18 cellular contexts compared by ENCODE assay signal in genomic region chr3:25581335-25581734, GRCh38.
DNase-seq lines count a peak whose midpoint lies in the region; ATAC-seq and TF ChIP-seq lines count a peak whose summit lies in the region.
"Had no signal": no experiment of that assay in that cellular context is flagged by ENCODE, and none has a peak within 500 bp of the region (broad histone marks: within the 10 kb centered on the region; RNA-seq: fewer than 3 reads in every experiment).

No MANE protein-coding gene starts in this region.

- peak overlapping the region; percentile 80 for H2BK20ac ChIP-seq in IMR-90 (ENCODE audit: low read depth, low read length)

- in situ Hi-C loops in IMR-90 (cut with MboI; ENCODE audit: low sequenced_read_pairs) = loop anchor here (10.0 to 25.0 kb wide), 2 partner anchors 617 to 1319 kb away; no protein-coding TSS in a partner anchor

- no peak for TF ChIP-seq POLR2A in IMR-90 (IDR thresholded peaks at IDR 0.05; ENCODE audit: low read depth, low read length)
- no peak for TF ChIP-seq POLR2A in esophagus muscularis mucosa (IDR thresholded peaks at IDR 0.05; ENCODE audit: low read depth)

- H2AK5ac ChIP-seq in IMR-90 (ENCODE audit: low read depth, low read length) = peak overlapping the region; percentile 65; the same call in 1 of the 2 replicates

- no peak for ATAC-seq in IMR-90 (ENCODE audit: low read depth)
- ATAC-seq in T-helper 17 cell = no peak
- ATAC-seq in natural killer cell treated with Interleukin-12 subunit alpha and Interleukin-12 subunit beta and Interleukin-15 and Interleukin-18, amount 100 ng/mL, for 72 hours = no peak
- ATAC-seq: Right ventricle myocardium inferior had no signal

- no peak overlapping the region for H3K4me3 ChIP-seq in IMR-90 (ENCODE audit: insufficient read depth, low read depth, low read length)
- H3K4me3 ChIP-seq in esophagus muscularis mucosa = no peak overlapping the region
- H3K4me3 ChIP-seq: MG63, SK-N-MC had no signal

- DNase-seq in IMR-90 = no peak
- DNase-seq in T-helper 17 cell = no peak
- DNase-seq in esophagus muscularis mucosa (ENCODE audit: extremely low spot score) = peak; percentile 55
- DNase-seq in neural crest cell (ENCODE audit: low read depth, low spot score) = no peak
- DNase-seq in NCI-H146 (lab: John Stamatoyannopoulos, UW) = no peak
- DNase-seq in natural killer cell treated with Interleukin-12 subunit alpha and Interleukin-12 subunit beta and Interleukin-15 and Interleukin-18, amount 100 ng/mL, for 72 hours (ENCODE audit: low spot score) = no peak
- no peak for DNase-seq in NOMO-1 (lab: John Stamatoyannopoulos, UW; ENCODE audit: unreplicated experiment in 2 of 2)
- DNase-seq: DMS 273 treated with DMSO at 0.1 percent for 48 hours, H7, Karpas-422, NCI-H1092, NCI-H1436 treated with DMSO at 0.1 percent for 48 hours, NCI-H2081 had no signal

- peak overlapping the region; percentile 49 to 57; a peak in 1 of 4 replicates for H4K8ac ChIP-seq in IMR-90 (ENCODE audit: low read depth in 2 of 2, low read length in 2 of 2)

- H3K4ac ChIP-seq in IMR-90 (ENCODE audit: low read depth, low read length) = peak overlapping the region; percentile 87

- no peaks in the 10 kb centered on the region for H4K20me1 ChIP-seq in IMR-90 (ENCODE audit: insufficient read depth, low read length)

- H2BK5ac ChIP-seq in IMR-90 (ENCODE audit: low read depth, low read length, poor library complexity, severe bottlenecking) = peak overlapping the region; percentile 56

- TF ChIP-seq RAD21 in IMR-90 (IDR thresholded peaks at IDR 0.05; ENCODE audit: low read length) = no peak

- no peak overlapping the region for H3K56ac ChIP-seq in IMR-90 (ENCODE audit: extremely low read depth, insufficient read depth, low read length)

- intact Hi-C loops in IMR-90 (cut with micrococcal nuclease) (no loop called here), esophagus muscularis mucosa (cut with DNase I) (no loop called here)

- BruUV-seq in IMR-90 (replicated peaks; lab: Mats Ljungman, UMichigan) = no TSS peak

- TF ChIP-seq CTCF in IMR-90 (conservative IDR thresholded peaks at IDR 0.05; ENCODE audit: low read depth, low read length) (no peak), esophagus muscularis mucosa (IDR thresholded peaks at IDR 0.05) (no peak), neural crest cell (conservative IDR thresholded peaks at IDR 0.05) (no peak)

- H3K4me3 Mint-ChIP-seq in T-helper 17 cell (no peak overlapping the region), neural crest cell (no peak overlapping the region)
- no peak overlapping the region for H3K4me3 Mint-ChIP-seq in natural killer cell treated with Interleukin-12 subunit alpha and Interleukin-12 subunit beta and Interleukin-15 and Interleukin-18, amount 100 ng/mL, for 72 hours
- H3K4me3 Mint-ChIP-seq: B cell, IgD-negative memory B cell had no signal

- H2AK9ac ChIP-seq in IMR-90 (replicated peaks; ENCODE audit: low read depth, low read length, poor library complexity) = peak overlapping the region; percentile 57

- H3K18ac ChIP-seq in IMR-90 (ENCODE audit: low read depth, low read length) = peak overlapping the region; percentile 14; the same call in 1 of the 2 replicates

- peak overlapping the region; percentile 71 for H4K91ac ChIP-seq in IMR-90 (ENCODE audit: insufficient read depth, low read depth, low read length)

- H2BK120ac ChIP-seq in IMR-90 (ENCODE audit: low read depth, low read length) = peak overlapping the region; percentile 89

- H3K36me3 ChIP-seq in IMR-90 (ENCODE audit: control insufficient read depth, insufficient read depth, low read length) (no peaks in the 10 kb centered on the region), esophagus muscularis mucosa (peaks cover 14 to 70% (median 34%) of the 10 kb centered on the region in 4 donors)
- H3K36me3 ChIP-seq: MG63 had no signal

- H3K79me1 ChIP-seq in IMR-90 (ENCODE audit: low read depth in 1 of 2, low read length in 2 of 2) = no peaks in the 10 kb centered on the region

- H3K9me1 ChIP-seq in IMR-90 (ENCODE audit: insufficient read depth, low read length) = peaks cover 14% of the 10 kb centered on the region

- no peak overlapping the region for H4K5ac ChIP-seq in IMR-90 (ENCODE audit: low read depth, low read length)

- H3K36me3 Mint-ChIP-seq in T-helper 17 cell (ENCODE audit: low read depth) (no peaks in the 10 kb centered on the region), neural crest cell (ENCODE audit: low read depth) (no peaks in the 10 kb centered on the region)
- no peaks in the 10 kb centered on the region for H3K36me3 Mint-ChIP-seq in natural killer cell treated with Interleukin-12 subunit alpha and Interleukin-12 subunit beta and Interleukin-15 and Interleukin-18, amount 100 ng/mL, for 72 hours

- dilution Hi-C loops in IMR-90 (cut with HindIII; ENCODE audit: low sequenced_read_pairs, unreplicated experiment) = no loop called here

- H3K4me1 Mint-ChIP-seq in T-helper 17 cell (no peaks in the 10 kb centered on the region), neural crest cell (peaks cover 39% of the 10 kb centered on the region)
- no peaks in the 10 kb centered on the region for H3K4me1 Mint-ChIP-seq in natural killer cell treated with Interleukin-12 subunit alpha and Interleukin-12 subunit beta and Interleukin-15 and Interleukin-18, amount 100 ng/mL, for 72 hours (ENCODE audit: low read depth in 2 of 2)
- H3K4me1 Mint-ChIP-seq: B cell, IgD-negative memory B cell had no signal

- peak overlapping the region; percentile 76; the same call in 2 of the 3 replicates for H2BK15ac ChIP-seq in IMR-90 (ENCODE audit: low read depth, low read length)

- H3K27me3 ChIP-seq in IMR-90 (ENCODE audit: control insufficient read depth, insufficient read depth, low read length) (no peaks in the 10 kb centered on the region), esophagus muscularis mucosa (no peaks in the 10 kb centered on the region)
- H3K27me3 ChIP-seq: MG63 had no signal

- no peaks in the 10 kb centered on the region for H3K9me3 Mint-ChIP-seq in neural crest cell
- no peaks in the 10 kb centered on the region for H3K9me3 Mint-ChIP-seq in natural killer cell treated with Interleukin-12 subunit alpha and Interleukin-12 subunit beta and Interleukin-15 and Interleukin-18, amount 100 ng/mL, for 72 hours
- H3K9me3 Mint-ChIP-seq: IgD-negative memory B cell had no signal

- H3K27ac ChIP-seq in IMR-90 (ENCODE audit: insufficient read depth, low read length) (no peak overlapping the region), esophagus muscularis mucosa (replicated peaks in 1 of 4) (no peak overlapping the region)
- H3K27ac ChIP-seq: SK-N-MC had no signal

- H3K27ac Mint-ChIP-seq in T-helper 17 cell (peak overlapping the region; percentile 54), neural crest cell (ENCODE audit: unreplicated experiment) (peak overlapping the region; percentile 95)
- H3K27ac Mint-ChIP-seq in natural killer cell treated with Interleukin-12 subunit alpha and Interleukin-12 subunit beta and Interleukin-15 and Interleukin-18, amount 100 ng/mL, for 72 hours = no peak overlapping the region
- H3K27ac Mint-ChIP-seq: B cell, IgD-negative memory B cell had no signal

- H2AFZ ChIP-seq in IMR-90 (replicated peaks; ENCODE audit: low read length, poor library complexity) = no peak overlapping the region

- CTCF ChIA-PET in IMR-90 (lab: Yijun Ruan, JAX) = interaction anchor here (0.5 to 1.2 kb wide), 2 partner anchors 12 to 891 kb away, joined by 3 to 5 read pairs; no protein-coding TSS in a partner anchor

- H3K9ac ChIP-seq in IMR-90 (ENCODE audit: low read depth, low read length) = no peak overlapping the region

- H3K27me3 Mint-ChIP-seq in T-helper 17 cell (peaks cover 52% of the 10 kb centered on the region), neural crest cell (ENCODE audit: low read depth) (no peaks in the 10 kb centered on the region)
- peaks cover 6 to 7% of the 10 kb centered on the region in 2 donors for H3K27me3 Mint-ChIP-seq in natural killer cell treated with Interleukin-12 subunit alpha and Interleukin-12 subunit beta and Interleukin-15 and Interleukin-18, amount 100 ng/mL, for 72 hours

- H3K14ac ChIP-seq in IMR-90 (replicated peaks; ENCODE audit: low read depth, low read length) = no peak overlapping the region; the same call in 1 of the 2 replicates

- TF ChIP-seq EP300 in esophagus muscularis mucosa (IDR thresholded peaks at IDR 0.05) = no peak

- H3K4me1 ChIP-seq in IMR-90 (ENCODE audit: control insufficient read depth, insufficient read depth, low read length) = peaks cover 6% of the 10 kb centered on the region; the same call in 1 of the 2 replicates
- H3K4me1 ChIP-seq in esophagus muscularis mucosa = peaks cover 0 to 3% (median 0%) of the 10 kb centered on the region in 4 donors

- POLR2A ChIA-PET in IMR-90 (lab: Charles Lee; ENCODE audit: unreplicated experiment) = interaction anchor here (0.5 kb wide), 1 partner anchor 631 kb away, joined by 4 read pairs; no protein-coding TSS in a partner anchor

- no peak overlapping the region for H3K4me2 ChIP-seq in IMR-90 (ENCODE audit: low read depth, low read length)

- no CpG with 5 or more reads among the region's 7 CpGs for WGBS in IMR-90 (ENCODE audit: extremely low coverage in 2 of 2, insufficient read length in 1 of 2), 2 experiments
- WGBS in esophagus muscularis mucosa = 95% methylated on average over 7 of the region's 7 CpGs

- H3K23ac ChIP-seq in IMR-90 (ENCODE audit: low read depth, low read length) = no peak overlapping the region

- H3K9me3 ChIP-seq in IMR-90 (ENCODE audit: control insufficient read depth, insufficient read depth, low read length) (no peaks in the 10 kb centered on the region), T-helper 17 cell (ENCODE audit: control insufficient read depth, low read length, poor library complexity, severe bottlenecking) (no peaks in the 10 kb centered on the region), esophagus muscularis mucosa (no peaks in the 10 kb centered on the region)
- H3K9me3 ChIP-seq: MG63 had no signal

TF ChIP-seq in IMR-90, 13 proteins besides CTCF, POLR2A, EP300 and RAD21 (continues in another document):
- no peak for TF ChIP-seq USF2 (IDR thresholded peaks at IDR 0.05; ENCODE audit: low read depth, low read length)
- TF ChIP-seq RCOR1 (IDR thresholded peaks at IDR 0.05; ENCODE audit: insufficient replicate concordance, low read length) = no peak
- no peak for TF ChIP-seq FOS (IDR thresholded peaks at IDR 0.05; ENCODE audit: low read depth, low read length)
- TF ChIP-seq MAZ (IDR thresholded peaks at IDR 0.05; ENCODE audit: borderline replicate concordance, low read depth, low read length) = no peak
- no peak for TF ChIP-seq SMC3 (IDR thresholded peaks at IDR 0.05; ENCODE audit: low read depth, low read length)
- TF ChIP-seq RFX5 (IDR thresholded peaks at IDR 0.05; ENCODE audit: low read depth, low read length) = no peak

Comparison
In these comparisons a context has a peak if more than half of its experiments do, and no peak if none do; other contexts are left out.
1. H3K27ac Mint-ChIP-seq: peak in T-helper 17 cell (single experiment) and neural crest cell (single experiment); none in natural killer cell treated with Interleukin-12 subunit alpha and Interleukin-12 subunit beta and Interleukin-15 and Interleukin-18, amount 100 ng/mL, for 72 hours (0 of 2).